Comparison of ENCODE assay signal across 1 cellular context in genomic region chr2:120791961-120792295, GRCh38.
TF ChIP-seq lines count a peak whose summit lies in the region.

No MANE protein-coding gene starts in this region.

TF ChIP-seq in HCT116, 20 proteins besides CTCF, POLR2A, EP300 and RAD21 (continued from another document):
- no peak for TF ChIP-seq ELF1 (IDR thresholded peaks at IDR 0.05; ENCODE audit: borderline replicate concordance, low read depth)
- TF ChIP-seq, protein P1, sequence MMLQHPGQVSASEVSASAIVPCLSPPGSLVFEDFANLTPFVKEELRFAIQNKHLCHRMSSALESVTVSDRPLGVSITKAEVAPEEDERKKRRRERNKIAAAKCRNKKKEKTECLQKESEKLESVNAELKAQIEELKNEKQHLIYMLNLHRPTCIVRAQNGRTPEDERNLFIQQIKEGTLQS (IDR thresholded peaks at IDR 0.05): no peak
- peak; percentile 88 for TF ChIP-seq MAX (IDR thresholded peaks at IDR 0.05)
- TF ChIP-seq SIN3A (IDR thresholded peaks at IDR 0.05; ENCODE audit: low read depth): peak; percentile 66
- peak; percentile 73; the same call in 1 of the 2 replicates for TF ChIP-seq SP1 (IDR thresholded peaks at IDR 0.05; ENCODE audit: low read depth)
- TF ChIP-seq YY1 (IDR thresholded peaks at IDR 0.05; ENCODE audit: extremely low read depth, insufficient replicate concordance, low read depth, low read length): no peak
- no peak for TF ChIP-seq REST (IDR thresholded peaks at IDR 0.05; ENCODE audit: low read depth)
- TF ChIP-seq EZH2phosphoT487 (IDR thresholded peaks at IDR 0.05; ENCODE audit: borderline replicate concordance): no peak
- TF ChIP-seq ZNF274 (IDR thresholded peaks at IDR 0.05; ENCODE audit: low read depth, low read length): no peak
